Comparison of ENCODE assay signal across 7 cellular contexts in genomic region chr1:37841652-37842051, GRCh38.
"Had no signal": no experiment of that assay in that cellular context is flagged by ENCODE, and none has a peak within 500 bp of the region (broad histone marks: within the 10 kb centered on the region; RNA-seq: fewer than 3 reads in every experiment).

No MANE protein-coding gene starts in this region.

- H3K4me3 Mint-ChIP-seq: HFFc6 had no signal

- H3K27ac Mint-ChIP-seq: HFFc6 had no signal

- ATAC-seq: HCT116 had no signal

- DNase-seq: GM23248, GOT3, H7, HFFc6, IMR-90, KBM-7 had no signal

- H3K9me3 Mint-ChIP-seq: HFFc6 had no signal
